ENCODE assay signal across 8 cellular contexts in the genomic region with DNA sequence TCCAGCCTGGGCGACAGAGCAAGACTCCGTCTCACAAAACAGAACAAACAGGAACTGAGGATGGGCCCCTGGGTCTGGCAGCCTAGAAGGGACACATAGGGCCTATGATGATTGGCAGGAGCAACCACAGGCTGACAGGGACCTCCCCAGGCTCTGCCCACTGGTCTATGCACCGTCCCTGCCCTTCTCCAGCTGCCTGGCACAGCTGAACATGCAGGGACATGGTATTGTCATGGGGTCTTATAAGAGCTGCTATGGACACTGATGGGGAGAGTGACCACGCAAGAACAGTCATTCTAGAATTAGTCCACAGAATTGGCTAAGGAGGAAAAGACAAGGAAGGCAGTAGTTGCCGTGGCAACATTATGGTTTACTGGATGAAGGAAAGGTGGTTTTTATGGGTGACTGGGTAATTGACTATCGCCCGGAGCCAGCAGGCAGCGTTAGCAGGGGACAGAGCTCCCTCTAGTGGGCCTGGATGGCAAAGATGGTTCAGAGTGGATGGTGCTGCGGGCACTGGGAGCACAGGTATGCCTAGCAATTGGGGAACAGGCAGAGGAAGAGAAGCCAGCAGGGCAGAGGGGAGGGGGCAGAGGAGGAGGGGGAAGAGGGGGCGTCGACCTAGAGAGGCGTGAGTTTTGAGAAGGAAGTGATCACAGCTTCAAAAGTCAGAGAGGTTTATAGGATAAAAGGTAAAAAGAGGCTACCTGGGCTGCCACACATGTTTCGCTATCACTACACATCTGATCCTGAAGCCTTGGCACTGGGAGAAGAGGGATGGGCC. TPM values are rescaled to one million over a fixed set of nuclear protein-coding genes. Genes with fewer than 3 reads are reported as not detected.
DNase-seq lines count a peak whose midpoint lies in the region; ATAC-seq and TF ChIP-seq lines count a peak whose summit lies in the region.

No MANE protein-coding gene starts in this region.

- no peak overlapping the region for H3K4me3 ChIP-seq in CD4-positive, CD25-positive, alpha-beta regulatory T cell (ENCODE audit: low read depth, low read length)
- peak overlapping the region; percentile 66 for H3K4me3 ChIP-seq in OCI-LY3 (ENCODE audit: low read length)

- H4K20me1 ChIP-seq in OCI-LY3 (ENCODE audit: insufficient read depth, low read length) = no peaks in the 10 kb centered on the region

- peak; percentile 93 to 97 for ATAC-seq in CD4-positive, CD25-positive, alpha-beta regulatory T cell (ENCODE audit: low read depth in 2 of 2)
- peak; percentile 76 for ATAC-seq in GM19467 (IDR thresholded peaks at IDR 0.05; ENCODE audit: unreplicated experiment)
- ATAC-seq in natural killer cell treated with Interleukin-12 subunit alpha and Interleukin-12 subunit beta and Interleukin-15 and Interleukin-18, amount 100 ng/mL, for 72 hours = peak; percentile 86 to 91

- no peaks in the 10 kb centered on the region for H3K36me3 ChIP-seq in CD4-positive, CD25-positive, alpha-beta regulatory T cell (ENCODE audit: control insufficient read depth, insufficient read depth, low read length)
- H3K36me3 ChIP-seq in OCI-LY3 (replicated peaks; ENCODE audit: low read depth, low read length) = no peaks in the 10 kb centered on the region

- H3K27me3 Mint-ChIP-seq in CD4-positive, CD25-positive, alpha-beta regulatory T cell = peaks cover 29% of the 10 kb centered on the region
- H3K27me3 Mint-ChIP-seq in natural killer cell treated with Interleukin-12 subunit alpha and Interleukin-12 subunit beta and Interleukin-15 and Interleukin-18, amount 100 ng/mL, for 72 hours = peaks cover 8 to 16% of the 10 kb centered on the region in 2 donors

- H3K27ac ChIP-seq in CD4-positive, CD25-positive, alpha-beta regulatory T cell (ENCODE audit: insufficient read depth, low read length, poor library complexity, severe bottlenecking) = no peak overlapping the region
- no peak overlapping the region for H3K27ac ChIP-seq in OCI-LY3 (ENCODE audit: low read length)

- H3K4me1 Mint-ChIP-seq in CD4-positive, CD25-positive, alpha-beta regulatory T cell = peaks cover 0 to 5% (median 4%) of the 10 kb centered on the region in 4 donors
- H3K4me1 Mint-ChIP-seq in natural killer cell treated with Interleukin-12 subunit alpha and Interleukin-12 subunit beta and Interleukin-15 and Interleukin-18, amount 100 ng/mL, for 72 hours (ENCODE audit: low read depth in 2 of 2) = peaks cover 4 to 7% of the 10 kb centered on the region in 2 donors

- peak overlapping the region in 1 of 3 donors; percentile 17 for H3K27ac Mint-ChIP-seq in CD4-positive, CD25-positive, alpha-beta regulatory T cell
- H3K27ac Mint-ChIP-seq in natural killer cell treated with Interleukin-12 subunit alpha and Interleukin-12 subunit beta and Interleukin-15 and Interleukin-18, amount 100 ng/mL, for 72 hours = no peak overlapping the region

- peak; percentile 91 for TF ChIP-seq CTCF in OCI-LY3 (IDR thresholded peaks at IDR 0.05; ENCODE audit: low read depth, low read length)

- TF ChIP-seq POLR2A in erythroblast (IDR thresholded peaks at IDR 0.05; ENCODE audit: low read length) = no peak

- H3K27me3 ChIP-seq in CD4-positive, CD25-positive, alpha-beta regulatory T cell (ENCODE audit: control insufficient read depth, insufficient read depth, low read length) = no peaks in the 10 kb centered on the region
- no peaks in the 10 kb centered on the region for H3K27me3 ChIP-seq in OCI-LY3 (ENCODE audit: low read depth, low read length)

- H3K79me2 ChIP-seq in OCI-LY3 (ENCODE audit: low read length) = no peaks in the 10 kb centered on the region

- peaks cover 0 to 1% (median 0%) of the 10 kb centered on the region in 7 donors for H3K9me3 Mint-ChIP-seq in CD4-positive, CD25-positive, alpha-beta regulatory T cell
- H3K9me3 Mint-ChIP-seq in natural killer cell treated with Interleukin-12 subunit alpha and Interleukin-12 subunit beta and Interleukin-15 and Interleukin-18, amount 100 ng/mL, for 72 hours = no peaks in the 10 kb centered on the region

- H3K4me1 ChIP-seq in CD4-positive, CD25-positive, alpha-beta regulatory T cell (ENCODE audit: control insufficient read depth, insufficient read depth, low read length, poor library complexity, severe bottlenecking) = no peaks in the 10 kb centered on the region
- peaks cover 10% of the 10 kb centered on the region for H3K4me1 ChIP-seq in OCI-LY3 (ENCODE audit: low read length)

- peak; percentile 67 to 78 (median 74) for DNase-seq in CD4-positive, CD25-positive, alpha-beta regulatory T cell
- peak; percentile 6 for DNase-seq in KG1 (lab: John Stamatoyannopoulos, UW)
- DNase-seq in activated CD8-positive, alpha-beta memory T cell treated with anti-CD3 and anti-CD28 coated beads, Interleukin-2, amount 50 U/mL, for 1 hour (ENCODE audit: extremely low read depth) = peak; percentile 55
- DNase-seq in erythroblast (lab: John Stamatoyannopoulos, UW) = peak; percentile 64 to 83
- DNase-seq in natural killer cell treated with Interleukin-12 subunit alpha and Interleukin-12 subunit beta and Interleukin-15 and Interleukin-18, amount 100 ng/mL, for 72 hours (ENCODE audit: low spot score) = peak; percentile 80
- peak; percentile 74 for DNase-seq in stimulated activated naive CD4-positive, alpha-beta T cell treated with Interleukin-2 at 50 U/mL for 16 hours (lab: John Stamatoyannopoulos, UW)

- H3K9me3 ChIP-seq in CD4-positive, CD25-positive, alpha-beta regulatory T cell (ENCODE audit: control insufficient read depth in 2 of 2, low read length in 2 of 2) = no peaks in the 10 kb centered on the region
- H3K9me3 ChIP-seq in OCI-LY3 (ENCODE audit: insufficient read depth, low read length) = no peaks in the 10 kb centered on the region

- H3K4me2 ChIP-seq in OCI-LY3 (ENCODE audit: low read length) = peak overlapping the region; percentile 89

- H3K4me3 Mint-ChIP-seq in CD4-positive, CD25-positive, alpha-beta regulatory T cell = no peak overlapping the region
- no peak overlapping the region for H3K4me3 Mint-ChIP-seq in natural killer cell treated with Interleukin-12 subunit alpha and Interleukin-12 subunit beta and Interleukin-15 and Interleukin-18, amount 100 ng/mL, for 72 hours

- H3K9ac ChIP-seq in OCI-LY3 (ENCODE audit: low read length) = no peak overlapping the region

- H3K36me3 Mint-ChIP-seq in CD4-positive, CD25-positive, alpha-beta regulatory T cell = no peaks in the 10 kb centered on the region
- no peaks in the 10 kb centered on the region for H3K36me3 Mint-ChIP-seq in natural killer cell treated with Interleukin-12 subunit alpha and Interleukin-12 subunit beta and Interleukin-15 and Interleukin-18, amount 100 ng/mL, for 72 hours

- peak overlapping the region; percentile 92 for H2AFZ ChIP-seq in OCI-LY3 (ENCODE audit: low read depth, low read length)

RNA-seq across cellular contexts. Expression of a gene that starts 7.8 kb away (rescaled TPM):
- 44.6 TPM for total RNA-seq in CD4-positive, CD25-positive, alpha-beta regulatory T cell
- 1 to 10 TPM; 3.5 to 7.4 (median 6.3) TPM for polyA plus RNA-seq in CD4-positive, CD25-positive, alpha-beta regulatory T cell
- 10 to 100 TPM; 54.8 to 73.7 TPM for total RNA-seq in natural killer cell treated with Interleukin-12 subunit alpha and Interleukin-12 subunit beta and Interleukin-15 and Interleukin-18, amount 100 ng/mL, for 72 hours

RNA-seq across cellular contexts. Expression of a gene that starts 49.4 kb away (rescaled TPM):
- total RNA-seq in CD4-positive, CD25-positive, alpha-beta regulatory T cell = 0.39 TPM
- polyA plus RNA-seq in CD4-positive, CD25-positive, alpha-beta regulatory T cell = not detected
- not detected for total RNA-seq in natural killer cell treated with Interleukin-12 subunit alpha and Interleukin-12 subunit beta and Interleukin-15 and Interleukin-18, amount 100 ng/mL, for 72 hours

RNA-seq across cellular contexts. Expression of a gene that starts 57.6 kb away (rescaled TPM):
- not detected for total RNA-seq in CD4-positive, CD25-positive, alpha-beta regulatory T cell
- not detected for polyA plus RNA-seq in CD4-positive, CD25-positive, alpha-beta regulatory T cell
- total RNA-seq in natural killer cell treated with Interleukin-12 subunit alpha and Interleukin-12 subunit beta and Interleukin-15 and Interleukin-18, amount 100 ng/mL, for 72 hours = not detected

Comparison
In these comparisons a context has a peak if more than half of its experiments do, and no peak if none do; other contexts are left out.
1. DNase-seq: peak in every context shown above with its lines; median percentile 80 in natural killer cell treated with Interleukin-12 subunit alpha and Interleukin-12 subunit beta and Interleukin-15 and Interleukin-18, amount 100 ng/mL, for 72 hours; 74 in CD4-positive, CD25-positive, alpha-beta regulatory T cell; 74 in stimulated activated naive CD4-positive, alpha-beta T cell treated with Interleukin-2 at 50 U/mL for 16 hours; 74 in erythroblast; 55 in activated CD8-positive, alpha-beta memory T cell treated with anti-CD3 and anti-CD28 coated beads, Interleukin-2, amount 50 U/mL, for 1 hour; 6 in KG1.